8 cellular contexts compared by ENCODE assay signal in genomic region chr7:130491841-130492518, GRCh38. TPM values are rescaled to one million over a fixed set of nuclear protein-coding genes. Genes with fewer than 3 reads are reported as not detected.
DNase-seq lines count a peak whose midpoint lies in the region; ATAC-seq and TF ChIP-seq lines count a peak whose summit lies in the region.

A gene with protein sequence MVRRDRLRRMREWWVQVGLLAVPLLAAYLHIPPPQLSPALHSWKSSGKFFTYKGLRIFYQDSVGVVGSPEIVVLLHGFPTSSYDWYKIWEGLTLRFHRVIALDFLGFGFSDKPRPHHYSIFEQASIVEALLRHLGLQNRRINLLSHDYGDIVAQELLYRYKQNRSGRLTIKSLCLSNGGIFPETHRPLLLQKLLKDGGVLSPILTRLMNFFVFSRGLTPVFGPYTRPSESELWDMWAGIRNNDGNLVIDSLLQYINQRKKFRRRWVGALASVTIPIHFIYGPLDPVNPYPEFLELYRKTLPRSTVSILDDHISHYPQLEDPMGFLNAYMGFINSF (plus strand): TSS chr7:130492085. CDS start chr7:130492314, 229 bp downstream.

- DNase-seq in AG04450 (ENCODE audit: low read depth, low spot score) (no peak), H7 (peak; percentile 72), left ventricle myocardium superior (peak; percentile 31), retina (peak; percentile 73), midbrain (lab: John Stamatoyannopoulos, UW) (no peak)
- peak; percentile 37 for DNase-seq in activated naive CD8-positive, alpha-beta T cell treated with anti-CD3 and anti-CD28 coated beads, Interleukin-2, amount 10 ng/mL, durations not matched to agents 7 days and 5 days
- DNase-seq in central memory CD4-positive, alpha-beta T cell, result no peak

- no peak within 1 kb of the TSS for H3K27ac ChIP-seq in AG04450 (ENCODE audit: low read depth, low read length)

- peaks cover 44% of the 10 kb centered on the region for H3K27me3 Mint-ChIP-seq in activated naive CD8-positive, alpha-beta T cell treated with anti-CD3 and anti-CD28 coated beads, Interleukin-2, amount 10 ng/mL, durations not matched to agents 7 days and 5 days

- H3K9me3 Mint-ChIP-seq in activated naive CD8-positive, alpha-beta T cell treated with anti-CD3 and anti-CD28 coated beads, Interleukin-2, amount 10 ng/mL, durations not matched to agents 7 days and 5 days, result no peaks in the 10 kb centered on the region

- H3K36me3 Mint-ChIP-seq in activated naive CD8-positive, alpha-beta T cell treated with anti-CD3 and anti-CD28 coated beads, Interleukin-2, amount 10 ng/mL, durations not matched to agents 7 days and 5 days, result peaks cover 5% of the 10 kb centered on the region

- POLR2A ChIA-PET in AG04450 (lab: Yijun Ruan, JAX), result no interaction called here
- POLR2A ChIA-PET in activated naive CD8-positive, alpha-beta T cell treated with anti-CD3 and anti-CD28 coated beads, Interleukin-2, amount 10 ng/mL, durations not matched to agents 7 days and 5 days (lab: Charles Lee), result no interaction called here

- H3K9me3 ChIP-seq in AG04450 (ENCODE audit: control insufficient read depth, insufficient read depth, low read length), result peaks cover 30% of the 10 kb centered on the region

- CTCF ChIA-PET in AG04450 (lab: Charles Lee), result interaction anchor here (1.0 kb wide), 1 partner anchor 310 kb away, joined by 3 read pairs; no protein-coding TSS in a partner anchor

- H3K4me3 ChIP-seq in AG04450 (ENCODE audit: low read depth, low read length), result peak within 1 kb of the TSS; percentile 74
- peak within 1 kb of the TSS; percentile 46 for H3K4me3 ChIP-seq in H7 (ENCODE audit: insufficient read depth, low read depth, low read length)

- TF ChIP-seq CTCF in AG04450 (IDR thresholded peaks at IDR 0.05; ENCODE audit: low read depth, low read length), result no peak

- H3K4me3 Mint-ChIP-seq in activated naive CD8-positive, alpha-beta T cell treated with anti-CD3 and anti-CD28 coated beads, Interleukin-2, amount 10 ng/mL, durations not matched to agents 7 days and 5 days, result peak within 1 kb of the TSS; percentile 73

- intact Hi-C loops in left ventricle myocardium superior (cut with micrococcal nuclease), result no loop called here

- no peaks in the 10 kb centered on the region for H3K36me3 ChIP-seq in H7 (replicated peaks; ENCODE audit: control insufficient read depth, insufficient read depth, low read length)

- peaks cover 12% of the 10 kb centered on the region for H3K4me1 Mint-ChIP-seq in activated naive CD8-positive, alpha-beta T cell treated with anti-CD3 and anti-CD28 coated beads, Interleukin-2, amount 10 ng/mL, durations not matched to agents 7 days and 5 days

- H3K27me3 ChIP-seq in AG04450 (ENCODE audit: control insufficient read depth, insufficient read depth, low read length) (no peaks in the 10 kb centered on the region), H7 (ENCODE audit: control insufficient read depth, insufficient read depth, low read length) (peaks cover 11% of the 10 kb centered on the region)

- peak; percentile 22 for ATAC-seq in activated naive CD8-positive, alpha-beta T cell treated with anti-CD3 and anti-CD28 coated beads, Interleukin-2, amount 10 ng/mL, durations not matched to agents 7 days and 5 days (ENCODE audit: low read depth)
- ATAC-seq in left ventricle myocardium superior, result peak; percentile 57
- no peak for ATAC-seq in HG02981 (IDR thresholded peaks at IDR 0.05; ENCODE audit: unreplicated experiment)

- H3K27ac Mint-ChIP-seq in activated naive CD8-positive, alpha-beta T cell treated with anti-CD3 and anti-CD28 coated beads, Interleukin-2, amount 10 ng/mL, durations not matched to agents 7 days and 5 days, result no peak within 1 kb of the TSS

RNA-seq across cellular contexts. Expression of the gene that starts here (rescaled TPM):
- 236 and 293 TPM in 2 replicates for polyA plus RNA-seq in AG04450 (2011; rRNA removed)
- 177 and 193 TPM in 2 replicates for polyA minus RNA-seq in AG04450 (2011; rRNA and poly(A)+ RNA removed)
- total RNA-seq in H7 (2014; rRNA removed; shearing (Covaris generic)), result 154 and 166 TPM in 2 replicates
- 10 to 100 TPM in 1 of 2 experiments, 1 to 10 TPM in 1; 8.7 to 11.6 TPM for total RNA-seq in activated naive CD8-positive, alpha-beta T cell treated with anti-CD3 and anti-CD28 coated beads, Interleukin-2, amount 10 ng/mL, durations not matched to agents 7 days and 5 days
- total RNA-seq in left ventricle myocardium superior, result 4.2 TPM

Comparison
In these comparisons a context has a peak if more than half of its experiments do, and no peak if none do; other contexts are left out.
1. RNA of the gene that starts here (total RNA-seq): 154 to 166 TPM in H7; 8.7 to 11.6 TPM in activated naive CD8-positive, alpha-beta T cell treated with anti-CD3 and anti-CD28 coated beads, Interleukin-2, amount 10 ng/mL, durations not matched to agents 7 days and 5 days and 4.2 TPM in left ventricle myocardium superior (single experiment); every median in the first group is over 10 times any median in the second.
2. DNase-seq: peak in H7 (single experiment), activated naive CD8-positive, alpha-beta T cell treated with anti-CD3 and anti-CD28 coated beads, Interleukin-2, amount 10 ng/mL, durations not matched to agents 7 days and 5 days (single experiment), left ventricle myocardium superior (single experiment) and retina (single experiment); none in AG04450 (single experiment), central memory CD4-positive, alpha-beta T cell (single experiment) and midbrain (single experiment).